ENCODE assay signal across 10 cellular contexts in the genomic region with DNA sequence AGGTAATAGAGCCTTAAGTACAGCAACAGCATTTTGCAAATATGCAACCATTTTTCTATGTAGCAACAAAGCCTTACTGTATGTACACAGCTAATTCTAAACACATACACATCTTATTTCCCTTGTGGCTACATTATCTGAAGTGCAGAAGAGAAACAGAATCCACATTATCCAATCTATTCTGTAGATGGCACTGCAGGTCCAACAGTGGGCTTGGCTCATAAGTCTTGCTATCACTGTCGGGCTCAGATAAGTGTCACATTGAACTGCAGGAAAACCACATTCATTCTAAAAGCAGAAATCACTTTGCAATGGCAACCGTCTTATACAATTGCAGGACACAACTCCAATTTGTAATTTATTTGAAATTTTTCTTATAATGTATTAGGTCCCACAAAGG.
DNase-seq lines count a peak whose midpoint lies in the region; ATAC-seq and TF ChIP-seq lines count a peak whose summit lies in the region.
"Had no signal": no experiment of that assay in that cellular context is flagged by ENCODE, and none has a peak within 500 bp of the region (broad histone marks: within the 10 kb centered on the region; RNA-seq: fewer than 3 reads in every experiment).

No MANE protein-coding gene starts in this region.

- H3K36me3 ChIP-seq in heart left ventricle: no peaks in the 10 kb centered on the region
- H3K36me3 ChIP-seq in MG63: no peaks in the 10 kb centered on the region

- no peak for TF ChIP-seq POLR2A in heart left ventricle (IDR thresholded peaks at IDR 0.05)

- 10 to 13% (median 11%) methylated on average over 2 of the region's 2 CpGs for WGBS in heart left ventricle, 4 donors

- H3K27me3 ChIP-seq in heart left ventricle (no peaks in the 10 kb centered on the region), MG63 (no peaks in the 10 kb centered on the region)

- ATAC-seq in heart left ventricle (peak in 2 of 4 donors; percentile 77 to 79), Right ventricle myocardium inferior (no peak), HG02798 (IDR thresholded peaks at IDR 0.05; ENCODE audit: poor library complexity, unreplicated experiment) (no peak)

- TF ChIP-seq CTCF in heart left ventricle (IDR thresholded peaks at IDR 0.05) (peak in 11 of 12 donors; percentile 7 to 58 (median 48)), foreskin fibroblast (IDR thresholded peaks at IDR 0.05; ENCODE audit: low read depth, low read length) (no peak)

- peaks cover 0 to 13% (median 5%) of the 10 kb centered on the region in 12 donors for H3K4me1 ChIP-seq in heart left ventricle
- H3K4me1 ChIP-seq: Caco-2 had no signal

- H3K4me3 ChIP-seq in heart left ventricle (no peak overlapping the region), MG63 (no peak overlapping the region), foreskin fibroblast (ENCODE audit: low read depth in 1 of 2, low read length in 2 of 2) (no peak overlapping the region)
- H3K4me3 ChIP-seq: SK-N-MC had no signal

- intact Hi-C loops in heart left ventricle (cut with DNase I) (loop anchor here in 1 of 10 donors (5.0 kb wide), 1 partner anchor 1574 kb away; no protein-coding TSS in a partner anchor), Right ventricle myocardium inferior (cut with DNase I) (loop anchor here (10.0 kb wide), 1 partner anchor 321 kb away; a partner anchor contains a TSS)

- no peak for DNase-seq in heart left ventricle
- no peak for DNase-seq in Right ventricle myocardium inferior (ENCODE audit: missing footprints)
- DNase-seq in NCI-H345 (lab: John Stamatoyannopoulos, UW): peak; percentile 51
- peak; percentile 67 to 73 for DNase-seq in dermis microvascular lymphatic vessel endothelial cell (ENCODE audit: low read depth in 2 of 2)
- peak; percentile 51 for DNase-seq in renal cortical epithelial cell (ENCODE audit: low read depth)
- DNase-seq in MG63: no peak
- no peak for DNase-seq in foreskin fibroblast

- H3K27ac ChIP-seq in heart left ventricle: no peak overlapping the region
- H3K27ac ChIP-seq: SK-N-MC had no signal

- H3K9me3 ChIP-seq in heart left ventricle (no peaks in the 10 kb centered on the region), MG63 (no peaks in the 10 kb centered on the region)
- H3K9me3 ChIP-seq: Caco-2 had no signal

Comparison
In these comparisons a context has a peak if more than half of its experiments do, and no peak if none do; other contexts are left out.
1. DNase-seq: peak in NCI-H345 (single experiment), dermis microvascular lymphatic vessel endothelial cell (2 of 2) and renal cortical epithelial cell (single experiment); none in heart left ventricle (0 of 5), Right ventricle myocardium inferior (single experiment), MG63 (single experiment) and foreskin fibroblast (0 of 2).